In genomic region chr10:129031233-129032150, GRCh38 we compare ENCODE assay signal across 8 cellular contexts.
A peak's percentile ranks its signal among the peaks of the same experiment; 100 is the strongest.
DNase-seq lines count a peak whose midpoint lies in the region; ATAC-seq, FAIRE-seq and TF ChIP-seq lines count a peak whose summit lies in the region.

No MANE protein-coding gene starts in this region.

- peaks cover 86% of the 10 kb centered on the region for H3K4me1 ChIP-seq in A673 (ENCODE audit: insufficient read depth, low read length, poor library complexity, severe bottlenecking)

- in situ Hi-C loops in brain microvascular endothelial cell (cut with HindIII; ENCODE audit: low pct_ligation_motif_present, low sequenced_read_pairs) = no loop called here

- POLR2A ChIA-PET in A673 (lab: Charles Lee; ENCODE audit: low non-redundant PET) = interaction anchor here (1.2 kb wide), 1 partner anchor 262 kb away, joined by 21 read pairs; no protein-coding TSS in a partner anchor

- H3K36me3 ChIP-seq in A673 (ENCODE audit: insufficient read depth, low read length, poor library complexity, severe bottlenecking) = no peaks in the 10 kb centered on the region
- no peaks in the 10 kb centered on the region for H3K36me3 ChIP-seq in brain microvascular endothelial cell (replicated peaks)
- H3K36me3 ChIP-seq in kidney epithelial cell (ENCODE audit: control insufficient read depth, insufficient read depth, low read length) = no peaks in the 10 kb centered on the region

- ATAC-seq in HG03571 (IDR thresholded peaks at IDR 0.05; ENCODE audit: unreplicated experiment) (peak; percentile 59), GM19467 (IDR thresholded peaks at IDR 0.05; ENCODE audit: unreplicated experiment) (no peak)

- TF ChIP-seq CTCF in A673 (conservative IDR thresholded peaks at IDR 0.05; ENCODE audit: low read depth, low read length) (peak; percentile 98), brain microvascular endothelial cell (IDR thresholded peaks at IDR 0.05; ENCODE audit: low read depth, low read length, missing control alignments) (peak; percentile 79), kidney epithelial cell (IDR thresholded peaks at IDR 0.05; ENCODE audit: insufficient read depth, low read length, poor library complexity, severe bottlenecking) (peak; percentile 98)

- no peak for TF ChIP-seq POLR2A in GM12891 (IDR thresholded peaks at IDR 0.05; ENCODE audit: low read depth, low read length)

- peak; percentile 91 for DNase-seq in A673 (ENCODE audit: low spot score)
- DNase-seq in GM12891 (ENCODE audit: insufficient read length, low spot score) = peak; percentile 59
- peak; percentile 7 for DNase-seq in T follicular helper cell (ENCODE audit: low read depth)
- DNase-seq in brain microvascular endothelial cell = peak; percentile 33
- DNase-seq in kidney epithelial cell (ENCODE audit: low read depth) = no peak
- peak; percentile 18 to 45 (median 22) for DNase-seq in stimulated activated CD4-positive, alpha-beta T cell treated with anti-CD3 and anti-CD28 coated beads, TNF-alpha, amount 100 ng/mL, for 24 hours (ENCODE audit: low read depth in 3 of 3)

- H3K27ac ChIP-seq in A673 (ENCODE audit: low read depth, low read length, poor library complexity, severe bottlenecking) (peak overlapping the region; percentile 92), brain microvascular endothelial cell (no peak overlapping the region)

- peak overlapping the region; percentile 40 for H3K4me3 ChIP-seq in A673 (ENCODE audit: low read depth, low read length, poor library complexity, severe bottlenecking)
- H3K4me3 ChIP-seq in brain microvascular endothelial cell (ENCODE audit: low read depth, low read length) = no peak overlapping the region
- H3K4me3 ChIP-seq in kidney epithelial cell (ENCODE audit: low read depth, low read length) = no peak overlapping the region

- no peaks in the 10 kb centered on the region for H3K27me3 ChIP-seq in A673 (replicated peaks; ENCODE audit: insufficient read depth, low read depth, low read length, poor library complexity)
- peaks cover 4% of the 10 kb centered on the region for H3K27me3 ChIP-seq in brain microvascular endothelial cell (replicated peaks)
- peaks cover 16% of the 10 kb centered on the region for H3K27me3 ChIP-seq in kidney epithelial cell (ENCODE audit: control insufficient read depth, insufficient read depth, low read length)

- BruUV-seq in A673 (replicated peaks; lab: Mats Ljungman, UMichigan) = no TSS peak

- CTCF ChIA-PET in A673 (lab: Charles Lee) = interaction anchor here (0.9 to 1.6 kb wide), 5 partner anchors 10 to 934 kb away, joined by 3 to 4 read pairs (median 4); no protein-coding TSS in a partner anchor

- no peak for FAIRE-seq in GM12891 (lab: Jason Lieb, UNC)

- intact Hi-C loops in A673 (cut with micrococcal nuclease; ENCODE audit: unreplicated experiment) = loop anchor here (1.0 to 10.0 kb wide), 7 partner anchors 133 to 938 kb away; partner anchors contain the start of gene MGMT

- no peaks in the 10 kb centered on the region for H3K9me3 ChIP-seq in A673 (ENCODE audit: low read depth, low read length, poor library complexity, severe bottlenecking)

TF ChIP-seq in GM12891, 5 proteins besides CTCF, POLR2A, EP300 and RAD21:
- TF ChIP-seq POU2F2 (IDR thresholded peaks at IDR 0.05; ENCODE audit: low read depth, low read length) = no peak
- TF ChIP-seq POLR2AphosphoS5 (IDR thresholded peaks at IDR 0.05; ENCODE audit: low read depth, low read length) = no peak
- TF ChIP-seq SPI1 (IDR thresholded peaks at IDR 0.05; ENCODE audit: low read depth, low read length) = no peak
- no peak for TF ChIP-seq TAF1 (IDR thresholded peaks at IDR 0.05; ENCODE audit: low read depth, low read length)
- TF ChIP-seq PAX5 (IDR thresholded peaks at IDR 0.05; ENCODE audit: insufficient read depth, low read length, severe bottlenecking) = no peak
